ENCODE assay signal across 9 cellular contexts in the genomic region with DNA sequence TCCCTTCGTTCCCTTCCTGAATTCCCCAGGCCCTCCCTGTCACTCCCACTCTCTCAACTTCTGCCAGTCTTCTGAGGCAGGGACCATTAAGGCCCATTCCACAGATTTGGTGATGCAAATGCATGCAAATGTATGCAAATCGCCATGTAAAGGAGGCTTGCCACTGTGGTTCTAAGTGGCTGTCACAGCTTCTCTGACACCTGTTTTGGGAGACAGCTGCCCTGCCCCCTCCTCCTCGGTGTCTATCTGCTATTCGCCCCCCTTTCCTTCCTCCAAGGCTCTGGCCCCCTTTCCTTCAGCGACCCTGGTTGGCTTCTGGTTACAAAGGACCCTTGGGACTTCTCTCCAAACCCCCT. TPM values are rescaled to one million over a fixed set of nuclear protein-coding genes. Genes with fewer than 3 reads are reported as not detected.
DNase-seq lines count a peak whose midpoint lies in the region; ATAC-seq, FAIRE-seq and TF ChIP-seq lines count a peak whose summit lies in the region.
"Had no signal": no experiment of that assay in that cellular context is flagged by ENCODE, and none has a peak within 500 bp of the region (broad histone marks: within the 10 kb centered on the region; RNA-seq: fewer than 3 reads in every experiment).

No MANE protein-coding gene starts in this region.

- POLR2A ChIA-PET in HepG2 (lab: Yijun Ruan, JAX), result interaction anchor here (0.7 to 1.1 kb wide), 2 partner anchors 267 to 269 kb away, joined by 3 to 4 read pairs; no protein-coding TSS in a partner anchor

- CTCF ChIA-PET in HepG2 (lab: Yijun Ruan, JAX; ENCODE audit: low intra/inter-chr PET ratio, low total read pairs), result interaction anchor here (1.2 to 2.5 kb wide), 4 partner anchors 122 to 323 kb away, joined by 6 to 30 read pairs (median 12); no protein-coding TSS in a partner anchor

- H2AFZ ChIP-seq in HepG2 (ENCODE audit: low read length), result no peak overlapping the region

- FAIRE-seq in HepG2 (lab: Jason Lieb, UNC), result no peak
- FAIRE-seq: G401.6 had no signal

- no peaks in the 10 kb centered on the region for H4K20me1 ChIP-seq in HepG2 (ENCODE audit: insufficient read depth, low read length)

- DNase-seq in stimulated activated CD4-positive, alpha-beta T cell treated with anti-CD3 and anti-CD28 coated beads, Interleukin-15, amount 100 ng/mL, for 24 hours, result peak; percentile 19
- no peak for DNase-seq in stimulated activated CD4-positive, alpha-beta T cell treated with anti-CD3 and anti-CD28 coated beads, Interleukin-4, amount 100 ng/mL, for 1 hour
- DNase-seq in adipocyte (ENCODE audit: low read depth) (no peak), HepG2 (ENCODE audit: low spot score) (no peak), upper lobe of left lung (no peak), NCI-H128 (lab: John Stamatoyannopoulos, UW; ENCODE audit: unreplicated experiment) (no peak), EL (no peak)

- WGBS in HepG2 (ENCODE audit: low lambda C conversion rate), result 50% methylated on average over 5 of the region's 5 CpGs
- WGBS in upper lobe of left lung, 2 donors, result 28 to 42% methylated on average over 5 of the region's 5 CpGs

- H3K27me3 ChIP-seq in adipocyte (replicated peaks; ENCODE audit: control insufficient read depth, insufficient read depth, low read length), result peaks cover 44% of the 10 kb centered on the region
- peaks cover 12 to 53% of the 10 kb centered on the region in 2 experiments for H3K27me3 ChIP-seq in HepG2 (ENCODE audit: control insufficient read depth in 1 of 2, insufficient read depth in 2 of 2, low read length in 2 of 2)
- H3K27me3 ChIP-seq in upper lobe of left lung, result no peaks in the 10 kb centered on the region

- TF ChIP-seq POLR2A in HepG2 (IDR thresholded peaks at IDR 0.05; ENCODE audit: insufficient read depth in 1 of 2, low read depth in 2 of 2, low read length in 2 of 2) (no peak), upper lobe of left lung (IDR thresholded peaks at IDR 0.05) (no peak)

- H3K79me2 ChIP-seq in HepG2 (ENCODE audit: insufficient read depth, low read length), result no peaks in the 10 kb centered on the region

- no peak for TF ChIP-seq EP300 in HepG2 (IDR thresholded peaks at IDR 0.05; ENCODE audit: low read depth in 2 of 2, low read length in 2 of 2)
- no peak for TF ChIP-seq EP300 in HepG2 (CRISPR knock-in tag; IDR thresholded peaks at IDR 0.05; ENCODE audit: borderline replicate concordance)
- TF ChIP-seq EP300 in upper lobe of left lung (IDR thresholded peaks at IDR 0.05), result no peak

- H3K4me1 ChIP-seq in adipocyte (ENCODE audit: control insufficient read depth, insufficient read depth, low read length), result peaks cover 3% of the 10 kb centered on the region
- no peaks in the 10 kb centered on the region for H3K4me1 ChIP-seq in HepG2 (ENCODE audit: insufficient read depth, low read length)
- H3K4me1 ChIP-seq in upper lobe of left lung, result peaks cover 6 to 12% (median 9%) of the 10 kb centered on the region in 4 donors

- H3K4me3 ChIP-seq in adipocyte (ENCODE audit: low read length) (peak overlapping the region; percentile 76), HepG2 (replicated peaks in 1 of 3; ENCODE audit: insufficient read depth in 1 of 3, low read depth in 2 of 3, low read length in 3 of 3) (peak overlapping the region in 1 of 3 experiments; percentile 52; a peak in 1 of 6 replicates), upper lobe of left lung (peak overlapping the region in 3 of 4 donors; percentile 23 to 42 (median 35))

- no peak for TF ChIP-seq RAD21 in HepG2 (CRISPR knock-in tag; IDR thresholded peaks at IDR 0.05)

- no TSS peak for BruUV-seq in HepG2 (replicated peaks; lab: Mats Ljungman, UMichigan)

- in situ Hi-C loops in HepG2 (cut with HindIII; ENCODE audit: extremely low pct_ligation_motif_present, low pct_unique_long_range_greater_than_20kb), result loop anchor here (25.0 kb wide), 1 partner anchor 445 kb away; no protein-coding TSS in a partner anchor

- TF ChIP-seq CTCF in HepG2 (CRISPR knock-in tag; IDR thresholded peaks at IDR 0.05), result no peak
- TF ChIP-seq CTCF in upper lobe of left lung (IDR thresholded peaks at IDR 0.05), result no peak

- H3K4me2 ChIP-seq in HepG2 (ENCODE audit: low read depth, low read length), result peak overlapping the region; percentile 72

- no peak overlapping the region for H3K27ac ChIP-seq in HepG2 (ENCODE audit: extremely low read length, insufficient read depth, low read length)
- peak overlapping the region in 1 of 4 donors; percentile 21 for H3K27ac ChIP-seq in upper lobe of left lung

- intact Hi-C loops in HepG2 (cut with micrococcal nuclease; ENCODE audit: unreplicated experiment), result loop anchor here (1.0 to 2.0 kb wide), 3 partner anchors 27 to 268 kb away; a partner anchor contains a TSS

- no peaks in the 10 kb centered on the region for H3K36me3 ChIP-seq in adipocyte (ENCODE audit: control insufficient read depth, insufficient read depth, low read length, severe bottlenecking)
- no peaks in the 10 kb centered on the region for H3K36me3 ChIP-seq in HepG2 (replicated peaks in 1 of 2; ENCODE audit: control insufficient read depth in 1 of 2, insufficient read depth in 2 of 2, low read length in 2 of 2)
- no peaks in the 10 kb centered on the region for H3K36me3 ChIP-seq in upper lobe of left lung

- peak overlapping the region; percentile 27 for H3K9ac ChIP-seq in adipocyte (ENCODE audit: low read length)
- no peak overlapping the region for H3K9ac ChIP-seq in HepG2 (ENCODE audit: insufficient read depth, low read depth, low read length)

- ATAC-seq in HepG2 (no peak), upper lobe of left lung (ENCODE audit: low FRiP score in 2 of 2) (no peak), HG03565 (IDR thresholded peaks at IDR 0.05; ENCODE audit: unreplicated experiment) (no peak)

- H3K9me3 ChIP-seq in adipocyte (ENCODE audit: control insufficient read depth, low read length), result no peaks in the 10 kb centered on the region
- no peaks in the 10 kb centered on the region for H3K9me3 ChIP-seq in HepG2 (ENCODE audit: low read length)
- no peaks in the 10 kb centered on the region for H3K9me3 ChIP-seq in upper lobe of left lung

RNA-seq across cellular contexts. Expression of a gene that starts 10.5 kb away (rescaled TPM):
- 0.07 TPM in 1 of 2 replicates, not detected in the other for total RNA-seq in HepG2 (2016; rRNA removed; fragmentation: Illumina TruSeq; extraction: Trizol)
- not detected in 2 replicates for total RNA-seq in HepG2 (2016; cell fraction: cytosol; rRNA removed; fragmentation: Illumina TruSeq; extraction: Trizol; ENCODE audit: low read depth)
- total RNA-seq in HepG2 (2016; cell fraction: insoluble cytoplasmic fraction; rRNA removed; fragmentation: Illumina TruSeq; extraction: Trizol), result 0.04 and 0.10 TPM in 2 replicates
- 0.06 TPM in 1 of 2 replicates, not detected in the other for total RNA-seq in HepG2 (2016; cell fraction: membrane; rRNA removed; fragmentation: Illumina TruSeq; extraction: Trizol)
- not detected in 2 replicates for total RNA-seq in HepG2 (2016; cell fraction: nucleus; rRNA removed; fragmentation: Illumina TruSeq; extraction: Trizol)
- 0.20 and 0.25 TPM in 2 replicates for polyA plus RNA-seq in HepG2 (2011; rRNA removed)
- 0.08 and 0.15 TPM in 2 replicates for polyA plus RNA-seq in HepG2 (2011; cell fraction: cytosol; rRNA removed)
- 1.1 and 2.6 TPM in 2 replicates for polyA plus RNA-seq in HepG2 (2011; cell fraction: nucleus; rRNA removed)
- 0.17 TPM in 1 of 2 replicates, not detected in the other for polyA plus RNA-seq in HepG2 (2012)
- not detected in 2 replicates for polyA plus RNA-seq in HepG2 (2016; cell fraction: cytosol; fragmentation: Illumina TruSeq; extraction: Trizol; ENCODE audit: low read depth)
- polyA plus RNA-seq in HepG2 (2016; cell fraction: insoluble cytoplasmic fraction; fragmentation: Illumina TruSeq; extraction: Trizol; ENCODE audit: low read depth), result 0.05 TPM in 1 of 2 replicates, not detected in the other
- polyA plus RNA-seq in HepG2 (2016; cell fraction: membrane; fragmentation: Illumina TruSeq; extraction: Trizol; ENCODE audit: low read depth), result not detected in 2 replicates
- polyA plus RNA-seq in HepG2 (2016; cell fraction: nucleus; fragmentation: Illumina TruSeq; extraction: Trizol; ENCODE audit: insufficient read depth, low read depth), result 0.12 and 0.53 TPM in 2 replicates
- 0.64 and 8.2 TPM in 2 replicates for polyA minus RNA-seq in HepG2 (2011; rRNA and poly(A)+ RNA removed; ENCODE audit: low replicate concordance)
- 0.20 TPM in 1 of 2 replicates, not detected in the other for polyA minus RNA-seq in HepG2 (2011; cell fraction: cytosol; rRNA and poly(A)+ RNA removed)
- polyA minus RNA-seq in HepG2 (2011; cell fraction: nucleus; rRNA and poly(A)+ RNA removed), result 0.12 and 0.26 TPM in 2 replicates
- total RNA-seq in upper lobe of left lung, result 10 to 100 TPM; 10.1 to 43.0 (median 27.7) TPM

RNA-seq across cellular contexts. Expression of a gene that starts 41.3 kb away (rescaled TPM):
- 3.6 and 5.5 TPM in 2 replicates for total RNA-seq in HepG2 (2016; rRNA removed; fragmentation: Illumina TruSeq; extraction: Trizol)
- total RNA-seq in HepG2 (2016; cell fraction: cytosol; rRNA removed; fragmentation: Illumina TruSeq; extraction: Trizol; ENCODE audit: low read depth), result 1.8 and 2.5 TPM in 2 replicates
- 3.8 and 9.1 TPM in 2 replicates for total RNA-seq in HepG2 (2016; cell fraction: insoluble cytoplasmic fraction; rRNA removed; fragmentation: Illumina TruSeq; extraction: Trizol)
- total RNA-seq in HepG2 (2016; cell fraction: membrane; rRNA removed; fragmentation: Illumina TruSeq; extraction: Trizol), result 1.0 and 1.4 TPM in 2 replicates
- 11.4 and 14.4 TPM in 2 replicates for total RNA-seq in HepG2 (2016; cell fraction: nucleus; rRNA removed; fragmentation: Illumina TruSeq; extraction: Trizol)
- polyA plus RNA-seq in HepG2 (2011; rRNA removed), result 15.4 and 20.7 TPM in 2 replicates
- polyA plus RNA-seq in HepG2 (2011; cell fraction: cytosol; rRNA removed), result 5.5 and 7.5 TPM in 2 replicates
- polyA plus RNA-seq in HepG2 (2011; cell fraction: nucleus; rRNA removed), result 160 and 175 TPM in 2 replicates
- 10.0 and 11.9 TPM in 2 replicates for polyA plus RNA-seq in HepG2 (2012)
- polyA plus RNA-seq in HepG2 (2016; cell fraction: cytosol; fragmentation: Illumina TruSeq; extraction: Trizol; ENCODE audit: low read depth), result 0.36 and 0.44 TPM in 2 replicates
- polyA plus RNA-seq in HepG2 (2016; cell fraction: insoluble cytoplasmic fraction; fragmentation: Illumina TruSeq; extraction: Trizol; ENCODE audit: low read depth), result 2.3 and 3.2 TPM in 2 replicates
- 0.33 and 0.88 TPM in 2 replicates for polyA plus RNA-seq in HepG2 (2016; cell fraction: membrane; fragmentation: Illumina TruSeq; extraction: Trizol; ENCODE audit: low read depth)
- polyA plus RNA-seq in HepG2 (2016; cell fraction: nucleus; fragmentation: Illumina TruSeq; extraction: Trizol; ENCODE audit: insufficient read depth, low read depth), result 29.0 and 35.7 TPM in 2 replicates
- polyA minus RNA-seq in HepG2 (2011; rRNA and poly(A)+ RNA removed; ENCODE audit: low replicate concordance), result 7.2 and 9.9 TPM in 2 replicates
- 4.6 and 5.0 TPM in 2 replicates for polyA minus RNA-seq in HepG2 (2011; cell fraction: cytosol; rRNA and poly(A)+ RNA removed)
- 29.2 and 32.2 TPM in 2 replicates for polyA minus RNA-seq in HepG2 (2011; cell fraction: nucleus; rRNA and poly(A)+ RNA removed)
- total RNA-seq in upper lobe of left lung, result 100 to 1,000 TPM in 1 of 6 donors, 10 to 100 TPM in 5; 10.2 to 106 (median 32.7) TPM

RNA-seq across cellular contexts. Expression of a gene that starts 55.7 kb away (rescaled TPM):
- total RNA-seq in HepG2 (2016; rRNA removed; fragmentation: Illumina TruSeq; extraction: Trizol) (5.2 and 8.3 TPM in 2 replicates), upper lobe of left lung (1 to 10 TPM; 2.6 to 9.4 (median 6.5) TPM)
- total RNA-seq in HepG2 (2016; cell fraction: cytosol; rRNA removed; fragmentation: Illumina TruSeq; extraction: Trizol; ENCODE audit: low read depth), result 4.3 and 4.9 TPM in 2 replicates
- 5.4 and 6.7 TPM in 2 replicates for total RNA-seq in HepG2 (2016; cell fraction: insoluble cytoplasmic fraction; rRNA removed; fragmentation: Illumina TruSeq; extraction: Trizol)
- 9.5 and 10.1 TPM in 2 replicates for total RNA-seq in HepG2 (2016; cell fraction: membrane; rRNA removed; fragmentation: Illumina TruSeq; extraction: Trizol)
- 6.6 and 7.9 TPM in 2 replicates for total RNA-seq in HepG2 (2016; cell fraction: nucleus; rRNA removed; fragmentation: Illumina TruSeq; extraction: Trizol)
- 6.4 and 9.9 TPM in 2 replicates for polyA plus RNA-seq in HepG2 (2011; rRNA removed)
- 6.7 and 9.8 TPM in 2 replicates for polyA plus RNA-seq in HepG2 (2011; cell fraction: cytosol; rRNA removed)
- 46.2 and 47.3 TPM in 2 replicates for polyA plus RNA-seq in HepG2 (2011; cell fraction: nucleus; rRNA removed)
- 2.0 and 3.6 TPM in 2 replicates for polyA plus RNA-seq in HepG2 (2012)
- 5.7 and 6.7 TPM in 2 replicates for polyA plus RNA-seq in HepG2 (2016; cell fraction: cytosol; fragmentation: Illumina TruSeq; extraction: Trizol; ENCODE audit: low read depth)
- 5.5 and 6.8 TPM in 2 replicates for polyA plus RNA-seq in HepG2 (2016; cell fraction: insoluble cytoplasmic fraction; fragmentation: Illumina TruSeq; extraction: Trizol; ENCODE audit: low read depth)
- 10.5 and 11.3 TPM in 2 replicates for polyA plus RNA-seq in HepG2 (2016; cell fraction: membrane; fragmentation: Illumina TruSeq; extraction: Trizol; ENCODE audit: low read depth)
- polyA plus RNA-seq in HepG2 (2016; cell fraction: nucleus; fragmentation: Illumina TruSeq; extraction: Trizol; ENCODE audit: insufficient read depth, low read depth), result 21.1 and 22.8 TPM in 2 replicates
- polyA minus RNA-seq in HepG2 (2011; rRNA and poly(A)+ RNA removed; ENCODE audit: low replicate concordance), result 0.84 and 5.2 TPM in 2 replicates
- polyA minus RNA-seq in HepG2 (2011; cell fraction: cytosol; rRNA and poly(A)+ RNA removed), result 1.8 and 2.8 TPM in 2 replicates
- polyA minus RNA-seq in HepG2 (2011; cell fraction: nucleus; rRNA and poly(A)+ RNA removed), result 7.8 and 10.2 TPM in 2 replicates

RNA-seq across cellular contexts. Expression of a gene that starts 55.9 kb away (rescaled TPM):
- total RNA-seq in HepG2 (2016; rRNA removed; fragmentation: Illumina TruSeq; extraction: Trizol) (83.9 and 84.0 TPM in 2 replicates), upper lobe of left lung (10 to 100 TPM; 37.2 to 76.5 (median 47.6) TPM)
- 89.0 and 95.8 TPM in 2 replicates for total RNA-seq in HepG2 (2016; cell fraction: cytosol; rRNA removed; fragmentation: Illumina TruSeq; extraction: Trizol; ENCODE audit: low read depth)
- 75.9 and 87.3 TPM in 2 replicates for total RNA-seq in HepG2 (2016; cell fraction: insoluble cytoplasmic fraction; rRNA removed; fragmentation: Illumina TruSeq; extraction: Trizol)
- 136 and 149 TPM in 2 replicates for total RNA-seq in HepG2 (2016; cell fraction: membrane; rRNA removed; fragmentation: Illumina TruSeq; extraction: Trizol)
- 60.2 and 60.8 TPM in 2 replicates for total RNA-seq in HepG2 (2016; cell fraction: nucleus; rRNA removed; fragmentation: Illumina TruSeq; extraction: Trizol)
- 90.0 and 94.1 TPM in 2 replicates for polyA plus RNA-seq in HepG2 (2011; rRNA removed)
- polyA plus RNA-seq in HepG2 (2011; cell fraction: cytosol; rRNA removed), result 84.3 and 85.4 TPM in 2 replicates
- 161 and 166 TPM in 2 replicates for polyA plus RNA-seq in HepG2 (2011; cell fraction: nucleus; rRNA removed)
- polyA plus RNA-seq in HepG2 (2012), result 55.1 and 57.0 TPM in 2 replicates
- polyA plus RNA-seq in HepG2 (2016; cell fraction: cytosol; fragmentation: Illumina TruSeq; extraction: Trizol; ENCODE audit: low read depth), result 93.9 and 113 TPM in 2 replicates
- 80.8 and 88.3 TPM in 2 replicates for polyA plus RNA-seq in HepG2 (2016; cell fraction: insoluble cytoplasmic fraction; fragmentation: Illumina TruSeq; extraction: Trizol; ENCODE audit: low read depth)
- 128 and 150 TPM in 2 replicates for polyA plus RNA-seq in HepG2 (2016; cell fraction: membrane; fragmentation: Illumina TruSeq; extraction: Trizol; ENCODE audit: low read depth)
- polyA plus RNA-seq in HepG2 (2016; cell fraction: nucleus; fragmentation: Illumina TruSeq; extraction: Trizol; ENCODE audit: insufficient read depth, low read depth), result 126 and 133 TPM in 2 replicates
- polyA minus RNA-seq in HepG2 (2011; rRNA and poly(A)+ RNA removed; ENCODE audit: low replicate concordance), result 103 and 109 TPM in 2 replicates
- polyA minus RNA-seq in HepG2 (2011; cell fraction: cytosol; rRNA and poly(A)+ RNA removed), result 38.4 TPM in 2 replicates
- 73.1 TPM in 2 replicates for polyA minus RNA-seq in HepG2 (2011; cell fraction: nucleus; rRNA and poly(A)+ RNA removed)

Comparison
In these comparisons a context has a peak if more than half of its experiments do, and no peak if none do; other contexts are left out.
1. RNA of a gene that starts 10.5 kb away (total RNA-seq): 10.1 to 43.0 TPM in upper lobe of left lung; 0.04 to 0.10 TPM in HepG2; every median in the first group is over 10 times any median in the second.